In the genomic region with DNA sequence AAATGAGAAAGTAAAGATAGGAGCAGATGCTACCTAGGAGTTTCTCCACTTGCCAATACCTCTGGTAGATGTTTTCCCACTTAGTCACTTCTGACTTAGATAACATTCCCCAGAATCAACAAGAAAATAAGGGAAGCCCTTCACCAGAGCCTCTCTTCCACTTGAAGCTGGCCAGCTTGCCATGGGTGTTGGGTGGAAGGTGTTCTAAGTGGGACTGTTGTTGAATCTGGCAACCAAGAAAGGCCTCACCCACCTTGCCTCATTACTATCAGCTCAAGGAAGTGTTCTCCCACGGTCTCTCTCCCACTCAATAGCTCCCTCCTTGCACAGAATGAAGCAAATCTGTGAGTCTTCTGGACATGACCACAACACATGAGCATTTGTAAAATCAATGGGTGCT, we compare ENCODE assay signal across 18 cellular contexts.
DNase-seq lines count a peak whose midpoint lies in the region; ATAC-seq and TF ChIP-seq lines count a peak whose summit lies in the region.
"Had no signal": no experiment of that assay in that cellular context is flagged by ENCODE, and none has a peak within 500 bp of the region (broad histone marks: within the 10 kb centered on the region; RNA-seq: fewer than 3 reads in every experiment).

No MANE protein-coding gene starts in this region.

- ATAC-seq in left cardiac atrium (peak; percentile 44 to 97), heart right ventricle (no peak), omental fat pad (ENCODE audit: low FRiP score) (peak; percentile 14), GM18505 (IDR thresholded peaks at IDR 0.05; ENCODE audit: unreplicated experiment) (no peak)
- ATAC-seq: A549; CD8-positive, alpha-beta T cell had no signal

- no peaks in the 10 kb centered on the region for H3K4me1 ChIP-seq in heart right ventricle
- H3K4me1 ChIP-seq in esophagus muscularis mucosa, result no peaks in the 10 kb centered on the region
- no peaks in the 10 kb centered on the region for H3K4me1 ChIP-seq in suprapubic skin
- H3K4me1 ChIP-seq: A549; BLaER1 treated with 17β-estradiol and CSF1 and Interleukin-3, amounts not matched to agents 10 nM and 100 nM; Caco-2 had no signal

- H3K36me3 ChIP-seq in heart right ventricle (no peaks in the 10 kb centered on the region), esophagus muscularis mucosa (no peaks in the 10 kb centered on the region), suprapubic skin (no peaks in the 10 kb centered on the region)
- H3K36me3 ChIP-seq: BLaER1 treated with 17β-estradiol and CSF1 and Interleukin-3, amounts not matched to agents 10 nM and 100 nM had no signal

- DNase-seq in left cardiac atrium (no peak), heart right ventricle (no peak), esophagus muscularis mucosa (ENCODE audit: extremely low spot score) (peak; percentile 24), omental fat pad (ENCODE audit: low spot score) (no peak), SKM-1 treated with dmso at 0.1 percent for 144 hours (lab: John Stamatoyannopoulos, UW; ENCODE audit: unreplicated experiment) (no peak), suprapubic skin (ENCODE audit: low spot score in 2 of 2) (no peak)
- DNase-seq: AML-193; Caco-2; Calu3; CD4-positive, alpha-beta T cell; CD8-positive, alpha-beta T cell; DMS79 treated with DMSO at 0.1 percent for 48 hours; GF-D8 had no signal

- TF ChIP-seq POLR2A in esophagus muscularis mucosa (IDR thresholded peaks at IDR 0.05; ENCODE audit: low read depth) (no peak), GM18505 (IDR thresholded peaks at IDR 0.05; ENCODE audit: borderline replicate concordance, extremely low read depth, insufficient read depth, insufficient read length) (no peak), suprapubic skin (IDR thresholded peaks at IDR 0.05) (no peak)

- TF ChIP-seq EP300 in esophagus muscularis mucosa (IDR thresholded peaks at IDR 0.05) (no peak), suprapubic skin (IDR thresholded peaks at IDR 0.05) (no peak)

- intact Hi-C loops in left cardiac atrium (cut with DNase I), result no loop called here
- intact Hi-C loops in heart right ventricle (cut with DNase I), result no loop called here
- intact Hi-C loops in esophagus muscularis mucosa (cut with DNase I), result no loop called here

- H3K4me3 ChIP-seq in heart right ventricle, result no peak overlapping the region
- no peak overlapping the region for H3K4me3 ChIP-seq in esophagus muscularis mucosa
- H3K4me3 ChIP-seq in suprapubic skin, result no peak overlapping the region
- H3K4me3 ChIP-seq: A549; BLaER1 treated with 17β-estradiol and CSF1 and Interleukin-3, amounts not matched to agents 10 nM and 100 nM had no signal

- no peak for TF ChIP-seq CTCF in heart right ventricle (IDR thresholded peaks at IDR 0.05)
- TF ChIP-seq CTCF in esophagus muscularis mucosa (IDR thresholded peaks at IDR 0.05), result no peak
- no peak for TF ChIP-seq CTCF in omental fat pad (IDR thresholded peaks at IDR 0.05)
- TF ChIP-seq CTCF in suprapubic skin (IDR thresholded peaks at IDR 0.05), result no peak

- peaks cover 0 to 6% (median 0%) of the 10 kb centered on the region in 11 donors for H3K9me3 ChIP-seq in heart right ventricle
- no peaks in the 10 kb centered on the region for H3K9me3 ChIP-seq in esophagus muscularis mucosa
- peaks cover 3% of the 10 kb centered on the region for H3K9me3 ChIP-seq in suprapubic skin
- H3K9me3 ChIP-seq: A549, Caco-2 had no signal

- H3K27me3 ChIP-seq in heart right ventricle (no peaks in the 10 kb centered on the region), esophagus muscularis mucosa (no peaks in the 10 kb centered on the region), suprapubic skin (no peaks in the 10 kb centered on the region)
- H3K27me3 ChIP-seq: BLaER1 treated with 17β-estradiol and CSF1 and Interleukin-3, amounts not matched to agents 10 nM and 100 nM had no signal

- H3K27ac ChIP-seq in heart right ventricle, result no peak overlapping the region
- H3K27ac ChIP-seq in esophagus muscularis mucosa (replicated peaks in 1 of 4), result no peak overlapping the region
- H3K27ac ChIP-seq in suprapubic skin, result no peak overlapping the region
- H3K27ac ChIP-seq: 22Rv1; A549; BLaER1 treated with 17β-estradiol and CSF1 and Interleukin-3, amounts not matched to agents 10 nM and 100 nM; C4-2B had no signal

- 43 to 57% methylated on average over 1 of the region's 1 CpG for WGBS in heart right ventricle, 2 donors
- WGBS in esophagus muscularis mucosa, result 50% methylated on average over 1 of the region's 1 CpG
- 71% methylated on average over 1 of the region's 1 CpG for WGBS in suprapubic skin

Comparison
In these comparisons a context has a peak if more than half of its experiments do, and no peak if none do; other contexts are left out.
1. ATAC-seq: peak in left cardiac atrium (2 of 2) and omental fat pad (single experiment); none in heart right ventricle (0 of 8) and GM18505 (single experiment).